In genomic region chr19:40800339-40800996, GRCh38 we compare ENCODE assay signal across 1 cellular context.
TF ChIP-seq lines count a peak whose summit lies in the region.

No MANE protein-coding gene starts in this region.

TF ChIP-seq in GM23338, 12 proteins besides CTCF, POLR2A, EP300 and RAD21 (continued from another document):
- no peak for TF ChIP-seq ZNF462 (CRISPR knock-in tag; IDR thresholded peaks at IDR 0.05)
- TF ChIP-seq REST (IDR thresholded peaks at IDR 0.05; ENCODE audit: unreplicated experiment), result no peak
- TF ChIP-seq POLR2AphosphoS5 (IDR thresholded peaks at IDR 0.05; ENCODE audit: low read depth), result no peak
- no peak for TF ChIP-seq CREB1 (CRISPR knock-in tag; IDR thresholded peaks at IDR 0.05; ENCODE audit: low read depth)
- no peak for TF ChIP-seq NANOG (IDR thresholded peaks at IDR 0.05; ENCODE audit: borderline replicate concordance)
- TF ChIP-seq EZH2phosphoT487 (IDR thresholded peaks at IDR 0.05; ENCODE audit: unreplicated experiment), result no peak
- TF ChIP-seq ZNF114 (CRISPR knock-in tag; IDR thresholded peaks at IDR 0.05), result no peak
- TF ChIP-seq ETS1 (IDR thresholded peaks at IDR 0.05), result no peak
- no peak for TF ChIP-seq JUNB (IDR thresholded peaks at IDR 0.05; ENCODE audit: unreplicated experiment)
- no peak for TF ChIP-seq STAT1 (IDR thresholded peaks at IDR 0.05; ENCODE audit: unreplicated experiment)
